In genomic region chr7:74829959-74830358, GRCh38 we compare ENCODE assay signal across 1 cellular context. TPM values are rescaled to one million over a fixed set of nuclear protein-coding genes. Genes with fewer than 3 reads are reported as not detected.
"Had no signal": no experiment of that assay in that cellular context is flagged by ENCODE, and none has a peak within 500 bp of the region (broad histone marks: within the 10 kb centered on the region; RNA-seq: fewer than 3 reads in every experiment).

No MANE protein-coding gene starts in this region.

RNA-seq across cellular contexts. Expression of gene NCF1, which starts 56.1 kb away (rescaled TPM):
- total RNA-seq: SK-MEL-5 had no signal
